Comparison of ENCODE assay signal across 8 cellular contexts in genomic region chr12:111410229-111411186, GRCh38. TPM values are rescaled to one million over a fixed set of nuclear protein-coding genes. Genes with fewer than 3 reads are reported as not detected.
DNase-seq lines count a peak whose midpoint lies in the region; ATAC-seq and TF ChIP-seq lines count a peak whose summit lies in the region.

No MANE protein-coding gene starts in this region.

- H3K27ac ChIP-seq in BLaER1 treated with 17β-estradiol and CSF1 and Interleukin-3, amounts not matched to agents 10 nM and 100 nM: peak overlapping the region; percentile 70 to 99 (median 97); a peak in 21 of 22 replicates

- peak overlapping the region in 2 of 3 experiments; percentile 44 to 74 for H3K27ac Mint-ChIP-seq in nephron

- no peaks in the 10 kb centered on the region for H3K9me3 Mint-ChIP-seq in nephron

- ATAC-seq in GM21576 (IDR thresholded peaks at IDR 0.05; ENCODE audit: unreplicated experiment): no peak

- peaks cover 84 to 94% (median 87%) of the 10 kb centered on the region in 11 experiments for H4K20me1 ChIP-seq in BLaER1 treated with 17β-estradiol and CSF1 and Interleukin-3, amounts not matched to agents 10 nM and 100 nM

- peaks cover 34% of the 10 kb centered on the region for H3K4me1 Mint-ChIP-seq in nephron

- no peaks in the 10 kb centered on the region for H3K27me3 Mint-ChIP-seq in nephron (ENCODE audit: low read depth)

- H3K4me3 ChIP-seq in BLaER1 treated with 17β-estradiol and CSF1 and Interleukin-3, amounts not matched to agents 10 nM and 100 nM: peak overlapping the region; percentile 44 to 100 (median 98); a peak in 19 of 20 replicates
- H3K4me3 ChIP-seq in choroid plexus epithelial cell (ENCODE audit: low read depth, low read length): peak overlapping the region; percentile 18

- H3K9ac ChIP-seq in BLaER1 treated with 17β-estradiol and CSF1 and Interleukin-3, amounts not matched to agents 10 nM and 100 nM: peak overlapping the region; percentile 92 to 99 (median 98)

- TF ChIP-seq CTCF in choroid plexus epithelial cell (conservative IDR thresholded peaks at IDR 0.05; ENCODE audit: low read depth, low read length) (no peak), nephron (IDR thresholded peaks at IDR 0.05; ENCODE audit: unreplicated experiment in 3 of 3) (no peak)

- H3K4me1 ChIP-seq in BLaER1 treated with 17β-estradiol and CSF1 and Interleukin-3, amounts not matched to agents 10 nM and 100 nM: peaks cover 77 to 88% (median 82%) of the 10 kb centered on the region in 10 experiments

- peaks cover 0 to 73% (median 36%) of the 10 kb centered on the region in 11 experiments; a peak in 19 of 22 replicates for H3K36me3 ChIP-seq in BLaER1 treated with 17β-estradiol and CSF1 and Interleukin-3, amounts not matched to agents 10 nM and 100 nM

- H3K4me3 Mint-ChIP-seq in nephron: no peak overlapping the region

- H3K36me3 Mint-ChIP-seq in nephron (ENCODE audit: low read depth): no peaks in the 10 kb centered on the region

- DNase-seq in LHCN-M2 (ENCODE audit: low read depth): peak; percentile 83
- peak; percentile 40 for DNase-seq in choroid plexus epithelial cell (ENCODE audit: low read depth)
- DNase-seq in stimulated activated CD4-positive, alpha-beta T cell treated with anti-CD3 and anti-CD28 coated beads, Interleukin-4, amount 100 ng/mL, for 24 hours: no peak
- DNase-seq in foreskin melanocyte: no peak
- DNase-seq in ecto neural progenitor cell (ENCODE audit: low spot score): no peak

- no peaks in the 10 kb centered on the region for H3K27me3 ChIP-seq in BLaER1 treated with 17β-estradiol and CSF1 and Interleukin-3, amounts not matched to agents 10 nM and 100 nM

- H3K9me3 ChIP-seq in BLaER1 treated with 17β-estradiol and CSF1 and Interleukin-3, amounts not matched to agents 10 nM and 100 nM (replicated peaks in 1 of 11): no peaks in the 10 kb centered on the region

- peak overlapping the region; percentile 98 to 100 (median 100) for H3K4me2 ChIP-seq in BLaER1 treated with 17β-estradiol and CSF1 and Interleukin-3, amounts not matched to agents 10 nM and 100 nM

RNA-seq across cellular contexts. Expression of gene SH2B3, which starts 4.8 kb away (rescaled TPM):
- 120 and 124 TPM in 2 replicates for total RNA-seq in LHCN-M2 (2014; rRNA removed)
- 25.1 TPM for polyA plus RNA-seq in LHCN-M2 (2012)

RNA-seq across cellular contexts. Expression of gene PHETA1, which starts 41.6 kb away (rescaled TPM):
- 14.5 and 19.7 TPM in 2 replicates for total RNA-seq in LHCN-M2 (2014; rRNA removed)
- polyA plus RNA-seq in LHCN-M2 (2012): 8.5 TPM

Comparison
In these comparisons a context has a peak if more than half of its experiments do, and no peak if none do; other contexts are left out.
1. DNase-seq: peak in LHCN-M2 (single experiment) and choroid plexus epithelial cell (single experiment); none in stimulated activated CD4-positive, alpha-beta T cell treated with anti-CD3 and anti-CD28 coated beads, Interleukin-4, amount 100 ng/mL, for 24 hours (single experiment), foreskin melanocyte (single experiment) and ecto neural progenitor cell (single experiment).